In genomic region chr19:13842294-13843103, GRCh38 we compare ENCODE assay signal across 8 cellular contexts. TPM values are rescaled to one million over a fixed set of nuclear protein-coding genes. Genes with fewer than 3 reads are reported as not detected.
A peak's percentile ranks its signal among the peaks of the same experiment; 100 is the strongest.
DNase-seq lines count a peak whose midpoint lies in the region; ATAC-seq and TF ChIP-seq lines count a peak whose summit lies in the region.

No MANE protein-coding gene starts in this region.

- ATAC-seq in naive thymus-derived CD8-positive, alpha-beta T cell, result peak; percentile 8 to 15

- intact Hi-C loops in activated T-helper 2 cell treated with anti-CD3 and anti-CD28 coated beads, Interferon-gamma antibody, Interleukin-2, Interleukin-4, amounts not matched to agents 10 μg/mL and 5 μg/mL and 100 μg/mL, durations not matched to agents 14 hours and 24 hours and 36 hours (cut with micrococcal nuclease), result no loop called here

- H3K9ac ChIP-seq in OCI-LY3 (ENCODE audit: low read length), result peak overlapping the region; percentile 83

- no peaks in the 10 kb centered on the region for H3K27me3 Mint-ChIP-seq in activated T-helper 2 cell treated with anti-CD3 and anti-CD28 coated beads, Interferon-gamma antibody, Interleukin-2, Interleukin-4, amounts not matched to agents 10 μg/mL and 5 μg/mL and 100 μg/mL, durations not matched to agents 14 hours and 24 hours and 36 hours (ENCODE audit: low read depth)
- H3K27me3 Mint-ChIP-seq in naive thymus-derived CD8-positive, alpha-beta T cell, result peaks cover 0 to 4% (median 0%) of the 10 kb centered on the region in 5 donors

- peak overlapping the region; percentile 98 for H3K4me2 ChIP-seq in OCI-LY3 (ENCODE audit: low read length)

- H3K4me3 Mint-ChIP-seq in activated T-helper 2 cell treated with anti-CD3 and anti-CD28 coated beads, Interferon-gamma antibody, Interleukin-2, Interleukin-4, amounts not matched to agents 10 μg/mL and 5 μg/mL and 100 μg/mL, durations not matched to agents 14 hours and 24 hours and 36 hours (ENCODE audit: low read depth), result peak overlapping the region; percentile 92
- H3K4me3 Mint-ChIP-seq in naive thymus-derived CD8-positive, alpha-beta T cell, result peak overlapping the region; percentile 84 to 96 (median 90)

- H3K27ac Mint-ChIP-seq in activated T-helper 2 cell treated with anti-CD3 and anti-CD28 coated beads, Interferon-gamma antibody, Interleukin-2, Interleukin-4, amounts not matched to agents 10 μg/mL and 5 μg/mL and 100 μg/mL, durations not matched to agents 14 hours and 24 hours and 36 hours, result peak overlapping the region; percentile 98
- peak overlapping the region; percentile 91 to 100 (median 98) for H3K27ac Mint-ChIP-seq in naive thymus-derived CD8-positive, alpha-beta T cell

- peaks cover 56% of the 10 kb centered on the region for H3K4me1 ChIP-seq in OCI-LY3 (ENCODE audit: low read length)

- no peaks in the 10 kb centered on the region for H3K27me3 ChIP-seq in OCI-LY3 (ENCODE audit: low read depth, low read length)

- H3K4me3 ChIP-seq in OCI-LY3 (ENCODE audit: low read length) (peak overlapping the region; percentile 89), fibroblast of mammary gland (ENCODE audit: control insufficient read depth, low read depth, low read length) (peak overlapping the region; percentile 88)

- no peaks in the 10 kb centered on the region for H3K9me3 ChIP-seq in OCI-LY3 (ENCODE audit: insufficient read depth, low read length)

- peaks cover 35% of the 10 kb centered on the region for H3K79me2 ChIP-seq in OCI-LY3 (ENCODE audit: low read length)

- no peaks in the 10 kb centered on the region; the same call in 1 of the 2 replicates for H4K20me1 ChIP-seq in OCI-LY3 (ENCODE audit: insufficient read depth, low read length)

- H3K9me3 Mint-ChIP-seq in activated T-helper 2 cell treated with anti-CD3 and anti-CD28 coated beads, Interferon-gamma antibody, Interleukin-2, Interleukin-4, amounts not matched to agents 10 μg/mL and 5 μg/mL and 100 μg/mL, durations not matched to agents 14 hours and 24 hours and 36 hours, result no peaks in the 10 kb centered on the region
- H3K9me3 Mint-ChIP-seq in naive thymus-derived CD8-positive, alpha-beta T cell, result peaks cover 0 to 3% (median 0%) of the 10 kb centered on the region in 9 donors

- H3K4me1 Mint-ChIP-seq in activated T-helper 2 cell treated with anti-CD3 and anti-CD28 coated beads, Interferon-gamma antibody, Interleukin-2, Interleukin-4, amounts not matched to agents 10 μg/mL and 5 μg/mL and 100 μg/mL, durations not matched to agents 14 hours and 24 hours and 36 hours (ENCODE audit: low read depth), result peaks cover 38% of the 10 kb centered on the region
- H3K4me1 Mint-ChIP-seq in naive thymus-derived CD8-positive, alpha-beta T cell, result peaks cover 24 to 84% (median 70%) of the 10 kb centered on the region in 4 donors

- POLR2A ChIA-PET in naive thymus-derived CD8-positive, alpha-beta T cell (lab: Charles Lee), result interaction anchor here (1.2 to 8.7 kb wide), 2 partner anchors 10 to 55 kb away, joined by 3 to 110 read pairs; no protein-coding TSS in a partner anchor

- no peaks in the 10 kb centered on the region for H3K36me3 ChIP-seq in OCI-LY3 (replicated peaks; ENCODE audit: low read depth, low read length)

- peak overlapping the region; percentile 98 for H3K27ac ChIP-seq in 22Rv1
- H3K27ac ChIP-seq in OCI-LY3 (ENCODE audit: low read length), result peak overlapping the region; percentile 1; the same call in 1 of the 2 replicates

- peak; percentile 97 for TF ChIP-seq POLR2A in GM15510 (IDR thresholded peaks at IDR 0.05; ENCODE audit: borderline replicate concordance, extremely low read depth, insufficient read length)

- H2AFZ ChIP-seq in OCI-LY3 (ENCODE audit: low read depth, low read length), result peak overlapping the region; percentile 48; the same call in 1 of the 2 replicates

- TF ChIP-seq CTCF in 22Rv1 (IDR thresholded peaks at IDR 0.05) (peak; percentile 34), OCI-LY3 (IDR thresholded peaks at IDR 0.05; ENCODE audit: low read depth, low read length) (peak; percentile 35), fibroblast of mammary gland (conservative IDR thresholded peaks at IDR 0.05; ENCODE audit: control insufficient read depth, insufficient read depth, low read depth, low read length) (no peak)

- peaks cover 36% of the 10 kb centered on the region for H3K36me3 Mint-ChIP-seq in activated T-helper 2 cell treated with anti-CD3 and anti-CD28 coated beads, Interferon-gamma antibody, Interleukin-2, Interleukin-4, amounts not matched to agents 10 μg/mL and 5 μg/mL and 100 μg/mL, durations not matched to agents 14 hours and 24 hours and 36 hours (ENCODE audit: low read depth)
- peaks cover 0 to 4% (median 3%) of the 10 kb centered on the region in 3 donors for H3K36me3 Mint-ChIP-seq in naive thymus-derived CD8-positive, alpha-beta T cell

- DNase-seq in activated T-helper 2 cell treated with anti-CD3 and anti-CD28 coated beads, Interferon-gamma antibody, Interleukin-2, Interleukin-4, amounts not matched to agents 10 μg/mL and 5 μg/mL and 100 μg/mL, durations not matched to agents 14 hours and 24 hours and 36 hours (ENCODE audit: low spot score), result peak; percentile 64
- DNase-seq in fibroblast of mammary gland (ENCODE audit: low read depth) (peak; percentile 57), ureter (ENCODE audit: low spot score) (peak; percentile 90), putamen (ENCODE audit: low spot score) (no peak)
- peak; percentile 62 to 81 (median 70) for DNase-seq in naive thymus-derived CD8-positive, alpha-beta T cell

RNA-seq across cellular contexts. Expression of gene NANOS3, which starts 34.4 kb away (rescaled TPM):
- 1.6 and 1.8 TPM in 2 replicates for total RNA-seq in activated T-helper 2 cell treated with anti-CD3 and anti-CD28 coated beads, Interferon-gamma antibody, Interleukin-2, Interleukin-4, amounts not matched to agents 10 μg/mL and 5 μg/mL and 100 μg/mL, durations not matched to agents 14 hours and 24 hours and 36 hours
- not detected for total RNA-seq in naive thymus-derived CD8-positive, alpha-beta T cell
- not detected for polyA plus RNA-seq in naive thymus-derived CD8-positive, alpha-beta T cell
- total RNA-seq in ureter, result not detected

RNA-seq across cellular contexts. Expression of gene ZSWIM4, which starts 47.3 kb away (rescaled TPM):
- total RNA-seq in activated T-helper 2 cell treated with anti-CD3 and anti-CD28 coated beads, Interferon-gamma antibody, Interleukin-2, Interleukin-4, amounts not matched to agents 10 μg/mL and 5 μg/mL and 100 μg/mL, durations not matched to agents 14 hours and 24 hours and 36 hours, result 9.8 and 10.6 TPM in 2 replicates
- total RNA-seq in naive thymus-derived CD8-positive, alpha-beta T cell, result 1 to 10 TPM; 7.8 to 8.1 TPM
- 1 to 10 TPM in 2 of 3 donors, under 1 TPM in 1; 0.30 to 1.5 (median 1.1) TPM for polyA plus RNA-seq in naive thymus-derived CD8-positive, alpha-beta T cell
- total RNA-seq in ureter, result 8.1 TPM
